In the genomic region with DNA sequence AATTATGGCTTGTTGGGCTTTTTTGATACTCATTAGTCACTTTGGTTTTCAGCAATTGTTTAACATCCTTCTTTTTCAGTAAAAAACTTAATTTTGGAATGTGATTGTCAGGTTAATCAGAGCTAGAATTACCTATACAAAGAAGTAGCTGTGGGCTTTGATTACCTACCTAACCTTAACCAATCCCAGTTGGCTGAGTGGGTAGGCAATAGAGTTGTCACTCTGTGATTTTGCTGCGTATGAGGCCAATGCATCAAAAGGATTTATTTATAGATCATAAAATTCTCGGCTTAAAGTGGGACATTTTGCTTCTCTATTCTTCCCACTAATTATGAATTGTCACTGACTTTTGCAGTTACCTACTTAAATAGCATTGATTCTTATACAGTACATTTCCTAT, we compare ENCODE assay signal across 27 cellular contexts.
DNase-seq lines count a peak whose midpoint lies in the region; ATAC-seq and TF ChIP-seq lines count a peak whose summit lies in the region.
"Had no signal": no experiment of that assay in that cellular context is flagged by ENCODE, and none has a peak within 500 bp of the region (broad histone marks: within the 10 kb centered on the region; RNA-seq: fewer than 3 reads in every experiment).

No MANE protein-coding gene starts in this region.

- H3K4me1 ChIP-seq in foreskin keratinocyte = no peaks in the 10 kb centered on the region
- H3K4me1 ChIP-seq: A549; BE2C; BLaER1; BLaER1 treated with 17β-estradiol and CSF1 and Interleukin-3, amounts not matched to agents 10 nM and 100 nM; Caco-2 had no signal

- TF ChIP-seq CTCF in foreskin keratinocyte (conservative IDR thresholded peaks at IDR 0.05) = no peak

- no peak for ATAC-seq in foreskin keratinocyte
- ATAC-seq: A549; CD8-positive, alpha-beta T cell had no signal

- DNase-seq in putamen (ENCODE audit: low spot score) (peak; percentile 77), foreskin keratinocyte (no peak)
- DNase-seq: 8988T; ACHN; AML-193; BE2C; C1 segment of cervical spinal cord; Caco-2; Calu3; CD4-positive, alpha-beta memory T cell; CD4-positive, alpha-beta T cell; CD4-positive, CD25-positive, alpha-beta regulatory T cell; CD8-positive, alpha-beta memory T cell; CD8-positive, alpha-beta T cell; COR-L47; DMS 273 treated with DMSO at 0.1 percent for 48 hours; DMS153; DMS53; DMS79; DMS79 treated with DMSO at 0.1 percent for 48 hours; DND-41; EL had no signal

- H3K27me3 ChIP-seq in foreskin keratinocyte = peaks cover 4% of the 10 kb centered on the region
- H3K27me3 ChIP-seq: BE2C; BLaER1; BLaER1 treated with 17β-estradiol and CSF1 and Interleukin-3, amounts not matched to agents 10 nM and 100 nM had no signal

- H3K27ac ChIP-seq in foreskin keratinocyte = no peak overlapping the region
- H3K27ac ChIP-seq: 22Rv1; A549; BLaER1; BLaER1 treated with 17β-estradiol and CSF1 and Interleukin-3, amounts not matched to agents 10 nM and 100 nM; C4-2B had no signal
